In genomic region chr1:42928859-42929258, GRCh38 we compare ENCODE assay signal across 18 cellular contexts. TPM values are rescaled to one million over a fixed set of nuclear protein-coding genes. Genes with fewer than 3 reads are reported as not detected.
DNase-seq lines count a peak whose midpoint lies in the region; ATAC-seq and TF ChIP-seq lines count a peak whose summit lies in the region.
"Had no signal": no experiment of that assay in that cellular context is flagged by ENCODE, and none has a peak within 500 bp of the region (broad histone marks: within the 10 kb centered on the region; RNA-seq: fewer than 3 reads in every experiment).

No MANE protein-coding gene starts in this region.

- CTCF ChIA-PET in RWPE1 (lab: Yijun Ruan, JAX) = interaction anchor here (1.3 kb wide), 1 partner anchor 144 kb away, joined by 4 read pairs; no protein-coding TSS in a partner anchor

- H3K4me3 ChIP-seq in HAP-1 = no peak overlapping the region
- H3K4me3 ChIP-seq: ascending aorta had no signal

- peak overlapping the region; percentile 97 for H3K27ac ChIP-seq in RWPE1
- H3K27ac ChIP-seq: ascending aorta had no signal

- H3K4me3 Mint-ChIP-seq in activated T-cell treated with anti-CD3 and anti-CD28 coated beads, Interleukin-2, amount 50 U/mL, for 24 hours = no peak overlapping the region
- no peak overlapping the region for H3K4me3 Mint-ChIP-seq in activated T-cell treated with anti-CD3 and anti-CD28 coated beads, Interleukin-2, amount 50 U/mL, for 4 hours
- peak overlapping the region; percentile 86 for H3K4me3 Mint-ChIP-seq in endothelial cell (ENCODE audit: unreplicated experiment)
- H3K4me3 Mint-ChIP-seq: memory B cell had no signal

- ATAC-seq in activated T-cell treated with anti-CD3 and anti-CD28 coated beads, Interleukin-2, amount 50 U/mL, for 4 hours = no peak
- no peak for ATAC-seq in sciatic nerve
- ATAC-seq: Panc1 had no signal

- H3K27me3 ChIP-seq in HAP-1 (ENCODE audit: low read depth) = no peaks in the 10 kb centered on the region
- H3K27me3 ChIP-seq: ascending aorta had no signal

- H3K4me1 ChIP-seq in HAP-1 = no peaks in the 10 kb centered on the region

- H3K9me3 ChIP-seq in HAP-1 = no peaks in the 10 kb centered on the region
- H3K9me3 ChIP-seq: ascending aorta had no signal

- in situ Hi-C loops in HAP-1 (cut with MboI; ENCODE audit: low sequenced_read_pairs) = no loop called here

- no peaks in the 10 kb centered on the region for H3K27me3 Mint-ChIP-seq in activated T-cell treated with anti-CD3 and anti-CD28 coated beads, Interleukin-2, amount 50 U/mL, for 24 hours
- no peaks in the 10 kb centered on the region for H3K27me3 Mint-ChIP-seq in activated T-cell treated with anti-CD3 and anti-CD28 coated beads, Interleukin-2, amount 50 U/mL, for 4 hours (ENCODE audit: low read depth)
- peaks cover 27% of the 10 kb centered on the region for H3K27me3 Mint-ChIP-seq in endothelial cell (ENCODE audit: unreplicated experiment)
- H3K27me3 Mint-ChIP-seq: memory B cell had no signal

- H3K36me3 Mint-ChIP-seq in activated T-cell treated with anti-CD3 and anti-CD28 coated beads, Interleukin-2, amount 50 U/mL, for 24 hours (ENCODE audit: low read depth) = peaks cover 95% of the 10 kb centered on the region
- H3K36me3 Mint-ChIP-seq in activated T-cell treated with anti-CD3 and anti-CD28 coated beads, Interleukin-2, amount 50 U/mL, for 4 hours (ENCODE audit: insufficient read depth) = peaks cover 44% of the 10 kb centered on the region
- peaks cover 60% of the 10 kb centered on the region for H3K36me3 Mint-ChIP-seq in endothelial cell (ENCODE audit: low read depth, unreplicated experiment)

- TF ChIP-seq CTCF in RWPE1 (conservative IDR thresholded peaks at IDR 0.05; ENCODE audit: low read depth) (no peak), endothelial cell (IDR thresholded peaks at IDR 0.05; ENCODE audit: unreplicated experiment) (no peak)

- H3K9me3 Mint-ChIP-seq in activated T-cell treated with anti-CD3 and anti-CD28 coated beads, Interleukin-2, amount 50 U/mL, for 24 hours = no peaks in the 10 kb centered on the region
- no peaks in the 10 kb centered on the region for H3K9me3 Mint-ChIP-seq in activated T-cell treated with anti-CD3 and anti-CD28 coated beads, Interleukin-2, amount 50 U/mL, for 4 hours
- no peaks in the 10 kb centered on the region for H3K9me3 Mint-ChIP-seq in endothelial cell (ENCODE audit: unreplicated experiment)
- H3K9me3 Mint-ChIP-seq: memory B cell had no signal

- peak overlapping the region; percentile 59 for H3K27ac Mint-ChIP-seq in activated T-cell treated with anti-CD3 and anti-CD28 coated beads, Interleukin-2, amount 50 U/mL, for 24 hours
- peak overlapping the region; percentile 48 for H3K27ac Mint-ChIP-seq in endothelial cell (ENCODE audit: unreplicated experiment)

- POLR2A ChIA-PET in RWPE1 (lab: Yijun Ruan, JAX; ENCODE audit: low non-redundant PET) = no interaction called here

- H3K36me3 ChIP-seq in HAP-1 (replicated peaks) = peaks cover 61% of the 10 kb centered on the region

- peaks cover 63% of the 10 kb centered on the region for H3K4me1 Mint-ChIP-seq in activated T-cell treated with anti-CD3 and anti-CD28 coated beads, Interleukin-2, amount 50 U/mL, for 24 hours (ENCODE audit: low read depth)
- peaks cover 59% of the 10 kb centered on the region for H3K4me1 Mint-ChIP-seq in activated T-cell treated with anti-CD3 and anti-CD28 coated beads, Interleukin-2, amount 50 U/mL, for 4 hours (ENCODE audit: low read depth)
- H3K4me1 Mint-ChIP-seq in endothelial cell (ENCODE audit: unreplicated experiment) = peaks cover 57% of the 10 kb centered on the region

- DNase-seq in activated T-cell treated with anti-CD3 and anti-CD28 coated beads, Interleukin-2, amount 50 U/mL, for 24 hours = peak; percentile 28
- no peak for DNase-seq in activated T-cell treated with anti-CD3 and anti-CD28 coated beads, Interleukin-2, amount 50 U/mL, for 4 hours
- DNase-seq in RWPE1 (ENCODE audit: low spot score) (no peak), endothelial cell (ENCODE audit: low spot score) (no peak), sciatic nerve (ENCODE audit: low spot score) (peak; percentile 57), NCI-H1694 treated with DMSO at 0.1 percent for 48 hours (lab: John Stamatoyannopoulos, UW) (no peak), HAP-1 (ENCODE audit: low spot score in 2 of 2) (no peak), inferior parietal cortex (ENCODE audit: extremely low spot score) (no peak)
- DNase-seq: activated T-cell treated with anti-CD3 and anti-CD28 coated beads, Interleukin-2, amount 50 U/mL, for 48 hours; COR-L47; kidney; NCI-H2081; NCI-H82; nucleus accumbens; stimulated activated CD4-positive, alpha-beta T cell treated with anti-CD3 and anti-CD28 coated beads, Interleukin-4, amount 100 ng/mL, for 4 hours had no signal

- intact Hi-C loops in sciatic nerve (cut with DNase I) = no loop called here

RNA-seq across cellular contexts. Expression of gene SLC2A1, which starts 29.8 kb away (rescaled TPM):
- 100 to 1,000 TPM; 135 to 141 (median 140) TPM for total RNA-seq in activated T-cell treated with anti-CD3 and anti-CD28 coated beads, Interleukin-2, amount 50 U/mL, for 4 hours
- total RNA-seq in endothelial cell (ENCODE audit: unreplicated experiment) = 511 TPM
- 968 TPM for total RNA-seq in sciatic nerve

Comparison
In these comparisons a context has a peak if more than half of its experiments do, and no peak if none do; other contexts are left out.
1. DNase-seq: peak in activated T-cell treated with anti-CD3 and anti-CD28 coated beads, Interleukin-2, amount 50 U/mL, for 24 hours (single experiment) and sciatic nerve (single experiment); none in activated T-cell treated with anti-CD3 and anti-CD28 coated beads, Interleukin-2, amount 50 U/mL, for 4 hours (single experiment), RWPE1 (single experiment), endothelial cell (single experiment), NCI-H1694 treated with DMSO at 0.1 percent for 48 hours (single experiment), HAP-1 (0 of 2) and inferior parietal cortex (single experiment).